3 cellular contexts compared by ENCODE assay signal in the genomic region with DNA sequence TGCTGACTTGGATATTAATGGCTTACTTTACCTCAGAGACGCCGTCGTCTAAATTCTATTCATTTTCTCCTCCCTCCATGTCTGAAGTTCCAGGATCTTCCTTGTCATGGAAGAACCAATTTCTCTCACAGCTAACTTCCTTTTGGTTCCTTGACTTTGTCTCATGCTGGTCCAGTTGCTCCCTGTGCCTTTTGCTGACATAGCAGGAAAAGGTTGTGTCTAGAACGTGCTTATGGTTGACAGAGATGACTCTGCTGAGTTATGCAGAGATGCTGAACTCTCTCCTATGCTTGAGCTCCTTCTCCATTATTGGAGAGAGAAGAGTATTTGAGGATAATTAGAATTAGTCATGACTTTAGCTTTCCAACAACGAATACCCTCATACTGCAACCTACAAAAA.
TF ChIP-seq lines count a peak whose summit lies in the region.

No MANE protein-coding gene starts in this region.

TF ChIP-seq in HepG2, 621 proteins besides CTCF, POLR2A, EP300 and RAD21:
- TF ChIP-seq MAFF (IDR thresholded peaks at IDR 0.05; ENCODE audit: low read depth, low read length) (peak; percentile 69), ZBTB33 (CRISPR knock-in tag; IDR thresholded peaks at IDR 0.05) (no peak), MAFK (conservative IDR thresholded peaks at IDR 0.05 in 1 of 2, IDR thresholded peaks at IDR 0.05 in 1 of 2; ENCODE audit: low read length in 2 of 2) (peak; percentile 52 to 83; a peak in 3 of 4 replicates), ZNF10 (CRISPR knock-in tag; IDR thresholded peaks at IDR 0.05; ENCODE audit: borderline replicate concordance, low read depth) (no peak), ARHGAP35 (CRISPR knock-in tag; IDR thresholded peaks at IDR 0.05; ENCODE audit: borderline replicate concordance) (no peak), ZNF704 (CRISPR knock-in tag; IDR thresholded peaks at IDR 0.05; ENCODE audit: borderline replicate concordance) (no peak)
- TF ChIP-seq, protein P1, sequence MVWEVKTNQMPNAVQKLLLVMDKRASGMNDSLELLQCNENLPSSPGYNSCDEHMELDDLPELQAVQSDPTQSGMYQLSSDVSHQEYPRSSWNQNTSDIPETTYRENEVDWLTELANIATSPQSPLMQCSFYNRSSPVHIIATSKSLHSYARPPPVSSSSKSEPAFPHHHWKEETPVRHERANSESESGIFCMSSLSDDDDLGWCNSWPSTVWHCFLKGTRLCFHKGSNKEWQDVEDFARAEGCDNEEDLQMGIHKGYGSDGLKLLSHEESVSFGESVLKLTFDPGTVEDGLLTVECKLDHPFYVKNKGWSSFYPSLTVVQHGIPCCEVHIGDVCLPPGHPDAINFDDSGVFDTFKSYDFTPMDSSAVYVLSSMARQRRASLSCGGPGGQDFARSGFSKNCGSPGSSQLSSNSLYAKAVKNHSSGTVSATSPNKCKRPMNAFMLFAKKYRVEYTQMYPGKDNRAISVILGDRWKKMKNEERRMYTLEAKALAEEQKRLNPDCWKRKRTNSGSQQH (CRISPR knock-in tag; IDR thresholded peaks at IDR 0.05; ENCODE audit: low read depth): no peak

TF ChIP-seq in A549, 52 proteins besides CTCF, POLR2A, EP300 and RAD21:
- no peak for TF ChIP-seq HOXA7 (CRISPR knock-in tag; IDR thresholded peaks at IDR 0.05)
- TF ChIP-seq MAFK (IDR thresholded peaks at IDR 0.05; ENCODE audit: partially characterized antibody): peak; percentile 76
- TF ChIP-seq MAZ (IDR thresholded peaks at IDR 0.05; ENCODE audit: borderline replicate concordance, low read depth, low read length): no peak
- no peak for TF ChIP-seq ZSCAN20 (CRISPR knock-in tag; IDR thresholded peaks at IDR 0.05)

TF ChIP-seq in IMR-90, 13 proteins besides CTCF, POLR2A, EP300 and RAD21:
- TF ChIP-seq BHLHE40 (IDR thresholded peaks at IDR 0.05; ENCODE audit: low read depth, low read length) (no peak), MAFK (IDR thresholded peaks at IDR 0.05; ENCODE audit: low read depth, low read length) (peak; percentile 66), FOS (IDR thresholded peaks at IDR 0.05; ENCODE audit: low read depth, low read length) (no peak), MXI1 (IDR thresholded peaks at IDR 0.05; ENCODE audit: borderline replicate concordance, low read depth, low read length) (no peak), USF2 (IDR thresholded peaks at IDR 0.05; ENCODE audit: low read depth, low read length) (no peak)
- TF ChIP-seq, protein P2, sequence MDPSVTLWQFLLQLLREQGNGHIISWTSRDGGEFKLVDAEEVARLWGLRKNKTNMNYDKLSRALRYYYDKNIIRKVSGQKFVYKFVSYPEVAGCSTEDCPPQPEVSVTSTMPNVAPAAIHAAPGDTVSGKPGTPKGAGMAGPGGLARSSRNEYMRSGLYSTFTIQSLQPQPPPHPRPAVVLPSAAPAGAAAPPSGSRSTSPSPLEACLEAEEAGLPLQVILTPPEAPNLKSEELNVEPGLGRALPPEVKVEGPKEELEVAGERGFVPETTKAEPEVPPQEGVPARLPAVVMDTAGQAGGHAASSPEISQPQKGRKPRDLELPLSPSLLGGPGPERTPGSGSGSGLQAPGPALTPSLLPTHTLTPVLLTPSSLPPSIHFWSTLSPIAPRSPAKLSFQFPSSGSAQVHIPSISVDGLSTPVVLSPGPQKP (IDR thresholded peaks at IDR 0.05; ENCODE audit: borderline replicate concordance, low read depth, low read length): no peak
